Comparison of ENCODE assay signal across 10 cellular contexts in genomic region chr5:179794575-179794974, GRCh38. TPM values are rescaled to one million over a fixed set of nuclear protein-coding genes. Genes with fewer than 3 reads are reported as not detected.
DNase-seq lines count a peak whose midpoint lies in the region; ATAC-seq and TF ChIP-seq lines count a peak whose summit lies in the region.
"Had no signal": no experiment of that assay in that cellular context is flagged by ENCODE, and none has a peak within 500 bp of the region (broad histone marks: within the 10 kb centered on the region; RNA-seq: fewer than 3 reads in every experiment).

No MANE protein-coding gene starts in this region.

- H2AK5ac ChIP-seq in neuronal stem cell (ENCODE audit: low read depth, low read length): peak overlapping the region; percentile 19

- H2BK120ac ChIP-seq in neuronal stem cell (ENCODE audit: low read depth, low read length): no peak overlapping the region

- peaks cover 11 to 46% (median 27%) of the 10 kb centered on the region in 4 donors for H3K4me1 Mint-ChIP-seq in CD4-positive, alpha-beta memory T cell
- H3K4me1 Mint-ChIP-seq in effector memory CD8-positive, alpha-beta T cell (ENCODE audit: low read depth in 2 of 2): peaks cover 28 to 34% of the 10 kb centered on the region in 2 donors

- H3K4me2 ChIP-seq in MM.1S (ENCODE audit: low read depth, low read length): peak overlapping the region; percentile 96
- H3K4me2 ChIP-seq in neuronal stem cell (ENCODE audit: insufficient read depth, low read length, poor library complexity, severe bottlenecking): no peak overlapping the region

- H3K4me3 ChIP-seq in CD4-positive, alpha-beta memory T cell (ENCODE audit: low read length in 2 of 2): peak overlapping the region in 1 of 2 donors; percentile 69
- peak overlapping the region; percentile 90; the same call in 1 of the 2 replicates for H3K4me3 ChIP-seq in MM.1S (ENCODE audit: low read length)
- H3K4me3 ChIP-seq in neuronal stem cell (ENCODE audit: low read length in 2 of 2): no peak overlapping the region

- no peak for ATAC-seq in effector memory CD8-positive, alpha-beta T cell (replicated peaks)
- no peak for ATAC-seq in HG02981 (IDR thresholded peaks at IDR 0.05; ENCODE audit: unreplicated experiment)

- WGBS in neuronal stem cell (ENCODE audit: extremely low coverage in 2 of 2, insufficient read length in 2 of 2, insufficient replicate concordance in 1 of 2), 2 donors: no CpG with 5 or more reads among the region's 3 CpGs

- no peak overlapping the region for H3K4ac ChIP-seq in neuronal stem cell (ENCODE audit: low read length)

- H2AFZ ChIP-seq in MM.1S (ENCODE audit: low read length): no peak overlapping the region
- no peak overlapping the region for H2AFZ ChIP-seq in neuronal stem cell (ENCODE audit: low read length)

- H3K14ac ChIP-seq in neuronal stem cell (ENCODE audit: low read length): peak overlapping the region; percentile 82

- H3K36me3 Mint-ChIP-seq in CD4-positive, alpha-beta memory T cell: peaks cover 0 to 17% of the 10 kb centered on the region in 2 donors
- peaks cover 42% of the 10 kb centered on the region for H3K36me3 Mint-ChIP-seq in effector memory CD8-positive, alpha-beta T cell (ENCODE audit: insufficient read depth)

- intact Hi-C loops in CD4-positive, alpha-beta memory T cell (cut with micrococcal nuclease): no loop called here

- peaks cover 5% of the 10 kb centered on the region for H3K79me1 ChIP-seq in neuronal stem cell (ENCODE audit: low read depth, low read length)

- CTCF ChIA-PET in CD4-positive, alpha-beta memory T cell (lab: Charles Lee; ENCODE audit: partially characterized antibody): interaction anchor here (0.9 to 5.9 kb wide), 5 partner anchors 17 to 114 kb away, joined by 3 to 53 read pairs (median 5); partner anchors contain the start of genes MAML1 and TBC1D9B

- H3K9me2 ChIP-seq in MM.1S (replicated peaks; ENCODE audit: insufficient read depth, low read length): no peaks in the 10 kb centered on the region

- H3K27me3 ChIP-seq in CD4-positive, alpha-beta memory T cell (ENCODE audit: insufficient read depth, low read length): no peaks in the 10 kb centered on the region
- H3K27me3 ChIP-seq in MM.1S (replicated peaks; ENCODE audit: insufficient read depth, low read length) (no peaks in the 10 kb centered on the region), neuronal stem cell (ENCODE audit: control insufficient read depth in 3 of 3, insufficient read depth in 3 of 3, low read depth in 1 of 3, low read length in 3 of 3) (peaks cover 0 to 8% (median 0%) of the 10 kb centered on the region in 3 experiments)

- peak overlapping the region; percentile 63 to 83 (median 76) for H3K4me3 Mint-ChIP-seq in CD4-positive, alpha-beta memory T cell
- H3K4me3 Mint-ChIP-seq in effector memory CD8-positive, alpha-beta T cell: peak overlapping the region; percentile 76 to 77

- peaks cover 25% of the 10 kb centered on the region for H3K4me1 ChIP-seq in CD4-positive, alpha-beta memory T cell (ENCODE audit: insufficient read depth, low read length)
- H3K4me1 ChIP-seq in MM.1S (ENCODE audit: low read length) (peaks cover 14% of the 10 kb centered on the region; the same call in 1 of the 2 replicates), neuronal stem cell (ENCODE audit: control insufficient read depth in 2 of 2, insufficient read depth in 1 of 2, low read depth in 1 of 2, low read length in 2 of 2) (peaks cover 3 to 5% of the 10 kb centered on the region in 2 donors)

- no peaks in the 10 kb centered on the region for H3K27me3 Mint-ChIP-seq in CD4-positive, alpha-beta memory T cell
- no peaks in the 10 kb centered on the region for H3K27me3 Mint-ChIP-seq in effector memory CD8-positive, alpha-beta T cell

- H4K91ac ChIP-seq in neuronal stem cell (ENCODE audit: low read depth, low read length, poor library complexity): peak overlapping the region; percentile 69

- H3K23ac ChIP-seq in neuronal stem cell (ENCODE audit: low read depth, low read length, poor library complexity): peak overlapping the region; percentile 31

- peaks cover 0 to 3% (median 0%) of the 10 kb centered on the region in 8 donors for H3K9me3 Mint-ChIP-seq in CD4-positive, alpha-beta memory T cell
- no peaks in the 10 kb centered on the region for H3K9me3 Mint-ChIP-seq in effector memory CD8-positive, alpha-beta T cell

- H2BK12ac ChIP-seq in neuronal stem cell (ENCODE audit: low read length): no peak overlapping the region

- H3K27ac Mint-ChIP-seq in CD4-positive, alpha-beta memory T cell: peak overlapping the region in 6 of 7 donors; percentile 42 to 93 (median 87)
- H3K27ac Mint-ChIP-seq in effector memory CD8-positive, alpha-beta T cell: peak overlapping the region in 1 of 2 donors; percentile 97

- no peaks in the 10 kb centered on the region for H4K20me1 ChIP-seq in MM.1S (ENCODE audit: insufficient read depth, low read length)

- peak overlapping the region; percentile 53 for H3K18ac ChIP-seq in neuronal stem cell (ENCODE audit: low read length)

- no peak for TF ChIP-seq CTCF in MM.1S (IDR thresholded peaks at IDR 0.05; ENCODE audit: low read length)

- H3F3A ChIP-seq in MM.1S (ENCODE audit: insufficient read depth, low read length): peaks cover 29% of the 10 kb centered on the region

- H3K36me3 ChIP-seq in CD4-positive, alpha-beta memory T cell (ENCODE audit: insufficient read depth, low read length): peaks cover 14% of the 10 kb centered on the region
- H3K36me3 ChIP-seq in MM.1S (replicated peaks; ENCODE audit: insufficient read depth, low read length) (peaks cover 3% of the 10 kb centered on the region; the same call in 1 of the 2 replicates), neuronal stem cell (replicated peaks in 1 of 2; ENCODE audit: control insufficient read depth in 2 of 2, insufficient read depth in 2 of 2, low read length in 2 of 2) (peaks cover 16 to 30% of the 10 kb centered on the region in 2 donors)

- no peaks in the 10 kb centered on the region for H3K9me3 ChIP-seq in CD4-positive, alpha-beta memory T cell (ENCODE audit: control insufficient read depth in 1 of 2, low read length in 2 of 2)
- no peaks in the 10 kb centered on the region for H3K9me3 ChIP-seq in MM.1S (replicated peaks; ENCODE audit: insufficient read depth, low read length)
- H3K9me3 ChIP-seq in neuronal stem cell (replicated peaks in 1 of 2; ENCODE audit: control insufficient read depth in 2 of 2, insufficient read depth in 1 of 2, low read depth in 1 of 2, low read length in 2 of 2): peaks cover 0 to 5% of the 10 kb centered on the region in 2 donors

- peak overlapping the region; percentile 92; the same call in 1 of the 2 replicates for H3K9ac ChIP-seq in MM.1S (ENCODE audit: low read length)
- H3K9ac ChIP-seq in neuronal stem cell (ENCODE audit: low read depth, low read length, poor library complexity): peak overlapping the region; percentile 16

- H4K8ac ChIP-seq in neuronal stem cell (ENCODE audit: low read depth, low read length): no peak overlapping the region

- H3K79me2 ChIP-seq in MM.1S (ENCODE audit: low read length): peaks cover 12% of the 10 kb centered on the region

- peak overlapping the region; percentile 49 for H3K27ac ChIP-seq in CD4-positive, alpha-beta memory T cell (ENCODE audit: low read depth, low read length)
- H3K27ac ChIP-seq in MM.1S (ENCODE audit: low read length) (peak overlapping the region; percentile 79; the same call in 1 of the 2 replicates), neuronal stem cell (replicated peaks; ENCODE audit: low read length) (no peak overlapping the region)

- peak overlapping the region; percentile 2 for H2BK5ac ChIP-seq in neuronal stem cell (ENCODE audit: low read length)

- no peak for DNase-seq in CD4-positive, alpha-beta memory T cell
- DNase-seq in MM.1S (no peak), neuronal stem cell (ENCODE audit: low spot score) (no peak), KG1 (lab: John Stamatoyannopoulos, UW) (no peak), NCI-H1436 (lab: John Stamatoyannopoulos, UW) (no peak), NCI-H510A treated with DMSO at 0.1 percent for 48 hours (lab: John Stamatoyannopoulos, UW) (no peak)
- DNase-seq in effector memory CD8-positive, alpha-beta T cell: no peak
- DNase-seq: DND-41, midbrain had no signal

- peak overlapping the region; percentile 2 for H2BK15ac ChIP-seq in neuronal stem cell (ENCODE audit: low read length)

- POLR2A ChIA-PET in CD4-positive, alpha-beta memory T cell (lab: Charles Lee; ENCODE audit: partially characterized antibody): interaction anchor here (0.9 to 6.5 kb wide), 13 partner anchors 12 to 172 kb away, joined by 3 to 68 read pairs (median 6); partner anchors contain the start of genes HNRNPH1, MAML1, MGAT4B and MRNIP

RNA-seq across cellular contexts. Expression of gene LTC4S, which starts 0.8 kb away (rescaled TPM):
- total RNA-seq in CD4-positive, alpha-beta memory T cell: 1 to 10 TPM; 5.1 to 8.1 TPM
- polyA plus RNA-seq in CD4-positive, alpha-beta memory T cell: 1 to 10 TPM; 4.2 to 9.4 TPM
- polyA plus RNA-seq in neuronal stem cell (2013, experiment 1 of 2): 1.1 TPM
- 1.1 TPM for polyA plus RNA-seq in neuronal stem cell (2013, experiment 2 of 2)

RNA-seq across cellular contexts. Expression of gene MGAT4B, which starts 12.1 kb away (rescaled TPM):
- total RNA-seq in CD4-positive, alpha-beta memory T cell: 100 to 1,000 TPM; 119 to 121 TPM
- 10 to 100 TPM in 1 of 2 donors, 1 to 10 TPM in 1; 8.3 to 24.3 TPM for polyA plus RNA-seq in CD4-positive, alpha-beta memory T cell
- polyA plus RNA-seq in neuronal stem cell (2013, experiment 1 of 2): 61.3 TPM
- 59.4 TPM for polyA plus RNA-seq in neuronal stem cell (2013, experiment 2 of 2)

RNA-seq across cellular contexts. Expression of gene SQSTM1, which starts 26.1 kb away (rescaled TPM):
- 100 to 1,000 TPM; 300 to 303 TPM for total RNA-seq in CD4-positive, alpha-beta memory T cell
- 100 to 1,000 TPM; 188 to 212 TPM for polyA plus RNA-seq in CD4-positive, alpha-beta memory T cell
- polyA plus RNA-seq in neuronal stem cell (2013, experiment 1 of 2): 52.6 TPM
- 53.4 TPM for polyA plus RNA-seq in neuronal stem cell (2013, experiment 2 of 2)
